Comparison of ENCODE assay signal across 30 cellular contexts in genomic region chr1:153505576-153505975, GRCh38. TPM values are rescaled to one million over a fixed set of nuclear protein-coding genes. Genes with fewer than 3 reads are reported as not detected.
A peak's percentile ranks its signal among the peaks of the same experiment; 100 is the strongest.
DNase-seq lines count a peak whose midpoint lies in the region; ATAC-seq and TF ChIP-seq lines count a peak whose summit lies in the region.
"Had no signal": no experiment of that assay in that cellular context is flagged by ENCODE, and none has a peak within 500 bp of the region (broad histone marks: within the 10 kb centered on the region; RNA-seq: fewer than 3 reads in every experiment).

No MANE protein-coding gene starts in this region.

- peaks cover 2% of the 10 kb centered on the region for H3K27me3 Mint-ChIP-seq in HFFc6 (ENCODE audit: insufficient read depth)
- H3K27me3 Mint-ChIP-seq in T-cell = peaks cover 0 to 3% of the 10 kb centered on the region in 2 donors

- H3K36me3 ChIP-seq in uterus = no peaks in the 10 kb centered on the region
- H3K36me3 ChIP-seq: adrenal gland, HAP-1, spleen had no signal

- H3K4me1 Mint-ChIP-seq in HFFc6 (ENCODE audit: low read depth) (peaks cover 53% of the 10 kb centered on the region), T-cell (peaks cover 0 to 2% (median 0%) of the 10 kb centered on the region in 3 donors)
- H3K4me1 Mint-ChIP-seq: immature natural killer cell, natural killer cell had no signal

- no peak overlapping the region for H3K4me3 ChIP-seq in fibroblast of mammary gland (ENCODE audit: control insufficient read depth, low read depth, low read length)
- H3K4me3 ChIP-seq in uterus = no peak overlapping the region
- H3K4me3 ChIP-seq: adrenal gland, HAP-1, spleen, testis had no signal

- H3K4me1 ChIP-seq in uterus = peaks cover 8 to 17% of the 10 kb centered on the region in 2 donors
- H3K4me1 ChIP-seq: HAP-1 had no signal

- peak overlapping the region; percentile 84 to 92 for H3K27ac ChIP-seq in uterus
- H3K27ac ChIP-seq: epithelial cell of prostate, testis had no signal

- H3K9me3 Mint-ChIP-seq in HFFc6 = no peaks in the 10 kb centered on the region
- H3K9me3 Mint-ChIP-seq in T-cell = no peaks in the 10 kb centered on the region
- H3K9me3 Mint-ChIP-seq: activated T-cell treated with anti-CD3 and anti-CD28 coated beads, Interleukin-2, amount 50 U/mL, for 72 hours; immature natural killer cell; natural killer cell; stimulated activated naive B cell treated with anti-CD40 and anti-IgM and Interleukin-4, amounts not matched to agents 10 μg/mL and 1 μg/mL and 100 μg/mL, for 72 hours had no signal

- no peak for ATAC-seq in T-cell (replicated peaks in 1 of 4)
- ATAC-seq: activated T-cell treated with anti-CD3 and anti-CD28 coated beads, Interleukin-2, amount 50 U/mL, for 72 hours; left lobe of liver; natural killer cell; stimulated activated naive B cell treated with anti-CD40 and anti-IgM and Interleukin-4, amounts not matched to agents 10 μg/mL and 1 μg/mL and 100 μg/mL, for 72 hours had no signal

- no peaks in the 10 kb centered on the region for H3K27me3 ChIP-seq in uterus
- H3K27me3 ChIP-seq: adrenal gland, spleen, testis had no signal

- no peak for TF ChIP-seq CTCF in HFFc6 (IDR thresholded peaks at IDR 0.05)
- TF ChIP-seq CTCF in fibroblast of mammary gland (conservative IDR thresholded peaks at IDR 0.05; ENCODE audit: control insufficient read depth, insufficient read depth, low read depth, low read length) = no peak
- no peak for TF ChIP-seq CTCF in uterus (IDR thresholded peaks at IDR 0.05)

- intact Hi-C loops in uterus (cut with DNase I; ENCODE audit: low total_unique reads) = no loop called here

- H3K4me3 Mint-ChIP-seq in HFFc6 (no peak overlapping the region), T-cell (no peak overlapping the region)
- H3K4me3 Mint-ChIP-seq: activated T-cell treated with anti-CD3 and anti-CD28 coated beads, Interleukin-2, amount 50 U/mL, for 72 hours; CD4-positive, CD25-positive, alpha-beta regulatory T cell; immature natural killer cell; natural killer cell; stimulated activated naive B cell treated with anti-CD40 and anti-IgM and Interleukin-4, amounts not matched to agents 10 μg/mL and 1 μg/mL and 100 μg/mL, for 72 hours had no signal

- POLR2A ChIA-PET in T-cell (lab: Charles Lee) = no interaction called here

- H3K9me3 ChIP-seq in uterus = no peaks in the 10 kb centered on the region
- H3K9me3 ChIP-seq: adrenal gland, HAP-1, SK-N-SH, spleen, testis had no signal

- DNase-seq in HFFc6 (no peak), fibroblast of mammary gland (ENCODE audit: low read depth) (peak; percentile 43), uterus (no peak), cortex of kidney (lab: John Stamatoyannopoulos, UW) (no peak), T-cell (no peak)
- DNase-seq: activated CD4-positive, alpha-beta T cell treated with anti-CD3 and anti-CD28 coated beads for 48 hours; activated naive CD4-positive, alpha-beta T cell treated with Interleukin-2 at 50 U/mL for 16 hours; activated T-cell treated with anti-CD3 and anti-CD28 coated beads, Interleukin-2, amount 50 U/mL, for 72 hours; CD4-positive, CD25-positive, alpha-beta regulatory T cell; effector CD4-positive, alpha-beta T cell; foreskin melanocyte; hippocampal formation; immature natural killer cell; natural killer cell; NCI-H2081; NCI-H345; NCI-H748 treated with DMSO at 0.1 percent for 48 hours; retina; SK-N-SH; spleen; stimulated activated CD4-positive, alpha-beta T cell treated with anti-CD3 and anti-CD28 coated beads, Interleukin-4, amount 100 ng/mL, for 1 hour; stimulated activated naive B cell treated with anti-CD40 and anti-IgM and Interleukin-4, amounts not matched to agents 10 μg/mL and 1 μg/mL and 100 μg/mL, for 72 hours; testis had no signal

- H3K36me3 Mint-ChIP-seq in HFFc6 (ENCODE audit: low read depth) (no peaks in the 10 kb centered on the region), T-cell (no peaks in the 10 kb centered on the region)
- H3K36me3 Mint-ChIP-seq: CD4-positive, CD25-positive, alpha-beta regulatory T cell; immature natural killer cell; natural killer cell; stimulated activated naive B cell treated with anti-CD40 and anti-IgM and Interleukin-4, amounts not matched to agents 10 μg/mL and 1 μg/mL and 100 μg/mL, for 72 hours had no signal

- H3K27ac Mint-ChIP-seq in HFFc6 = peak overlapping the region; percentile 31; the same call in 1 of the 2 replicates
- H3K27ac Mint-ChIP-seq in T-cell = no peak overlapping the region
- H3K27ac Mint-ChIP-seq: immature natural killer cell; natural killer cell; stimulated activated naive B cell treated with anti-CD40 and anti-IgM and Interleukin-4, amounts not matched to agents 10 μg/mL and 1 μg/mL and 100 μg/mL, for 72 hours had no signal

- CTCF ChIA-PET in T-cell (lab: Charles Lee) = no interaction called here

- no peak for TF ChIP-seq POLR2A in uterus (IDR thresholded peaks at IDR 0.05)

RNA-seq across cellular contexts. Expression of gene S100A6, which starts 30.2 kb away (rescaled TPM):
- total RNA-seq in HFFc6 (2021; fragmentation: NEBNext Ultra II Directional; extraction: Animal tissue kit (Norgen Biotek cat#: 25700)) = 1,000 to 10,000 TPM; 1,971 to 2,311 (median 2,129) TPM
- total RNA-seq in uterus (100 to 1,000 TPM in 3 of 4 donors, 10 to 100 TPM in 1; 55.5 to 729 (median 448) TPM), T-cell (100 to 1,000 TPM; 200 to 467 (median 400) TPM)

RNA-seq across cellular contexts. Expression of gene S100A5, which starts 35.2 kb away (rescaled TPM):
- 1 to 10 TPM in 1 of 6 experiments, under 1 TPM in 5; 0.40 to 1.2 (median 0.71) TPM for total RNA-seq in HFFc6 (2021; fragmentation: NEBNext Ultra II Directional; extraction: Animal tissue kit (Norgen Biotek cat#: 25700))
- not detected for total RNA-seq in uterus
- 1 to 10 TPM in 3 of 5 donors, under 1 TPM in 1, not detected in 1; 0.36 to 1.6 (median 1.2) TPM for total RNA-seq in T-cell
- total RNA-seq: adrenal gland, left lobe of liver, MCF 10A, natural killer cell had no signal

RNA-seq across cellular contexts. Expression of gene S100A4, which starts 40.0 kb away (rescaled TPM):
- total RNA-seq in HFFc6 (2021; fragmentation: NEBNext Ultra II Directional; extraction: Animal tissue kit (Norgen Biotek cat#: 25700)) = 100 to 1,000 TPM; 394 to 846 (median 814) TPM
- total RNA-seq in uterus (100 to 1,000 TPM in 3 of 4 donors, 10 to 100 TPM in 1; 58.9 to 226 (median 155) TPM), T-cell (100 to 1,000 TPM; 297 to 698 (median 384) TPM)

RNA-seq across cellular contexts. Expression of gene S100A3, which starts 43.5 kb away (rescaled TPM):
- total RNA-seq in HFFc6 (2021; fragmentation: NEBNext Ultra II Directional; extraction: Animal tissue kit (Norgen Biotek cat#: 25700)) = 1 to 10 TPM; 3.4 to 5.6 (median 5.1) TPM
- total RNA-seq in uterus (1 to 10 TPM in 2 of 4 donors, not detected in 2; 1.2 to 3.7 TPM), T-cell (not detected)
- total RNA-seq: activated T-cell treated with anti-CD3 and anti-CD28 coated beads, Interleukin-2, amount 50 U/mL, for 72 hours; CD4-positive, CD25-positive, alpha-beta regulatory T cell; left lobe of liver; natural killer cell; T-helper 2 cell treated with Interferon-gamma antibody and Interleukin-4, amounts not matched to agents 100 ng/mL and 5 ng/mL, for 36 hours; testis had no signal

RNA-seq across cellular contexts. Expression of gene S100A7, which starts 45.1 kb away (rescaled TPM):
- total RNA-seq in HFFc6 (2021; fragmentation: NEBNext Ultra II Directional; extraction: Animal tissue kit (Norgen Biotek cat#: 25700)) = not detected
- 1 to 10 TPM in 1 of 4 donors, not detected in 3; 3.5 TPM for total RNA-seq in uterus
- not detected for total RNA-seq in T-cell
- total RNA-seq: activated T-cell treated with anti-CD3 and anti-CD28 coated beads, Interleukin-2, amount 50 U/mL, for 72 hours; adrenal gland; CD4-positive, CD25-positive, alpha-beta regulatory T cell; left lobe of liver; MCF 10A; natural killer cell; osteocyte; spleen; T-helper 2 cell treated with Interferon-gamma antibody and Interleukin-4, amounts not matched to agents 100 ng/mL and 5 ng/mL, for 36 hours; testis had no signal
